In the genomic region with DNA sequence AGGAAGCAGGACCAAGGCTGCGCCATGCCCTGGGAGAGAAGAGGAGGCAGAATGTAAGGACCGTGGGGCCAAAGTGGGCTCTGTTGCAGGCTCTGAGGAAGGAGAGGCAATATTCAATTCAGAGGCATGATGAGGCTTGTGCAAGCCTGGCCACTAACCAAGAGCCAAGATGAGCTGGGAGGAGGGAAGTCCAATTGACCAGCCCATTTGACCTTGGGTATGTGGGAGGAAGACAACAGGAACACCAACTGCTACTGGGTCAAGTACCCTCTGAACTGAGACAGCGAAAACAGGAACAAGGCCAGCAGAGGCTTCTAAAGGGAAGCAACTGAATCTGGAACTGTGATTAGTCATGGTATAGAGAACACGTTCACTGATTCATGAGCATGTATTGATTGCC, we compare ENCODE assay signal across 16 cellular contexts.
A peak's percentile ranks its signal among the peaks of the same experiment; 100 is the strongest.
DNase-seq lines count a peak whose midpoint lies in the region; ATAC-seq and TF ChIP-seq lines count a peak whose summit lies in the region.
"Had no signal": no experiment of that assay in that cellular context is flagged by ENCODE, and none has a peak within 500 bp of the region (broad histone marks: within the 10 kb centered on the region; RNA-seq: fewer than 3 reads in every experiment).

No MANE protein-coding gene starts in this region.

- peak; percentile 43 to 78 (median 52) for DNase-seq in adrenal gland
- DNase-seq in left lobe of liver (ENCODE audit: low spot score), result no peak
- DNase-seq in sigmoid colon, result peak; percentile 72
- DNase-seq in NCI-H1694 (lab: John Stamatoyannopoulos, UW), result no peak
- DNase-seq in stimulated activated CD4-positive, alpha-beta T cell treated with anti-CD3 and anti-CD28 coated beads, Interleukin-4, amount 100 ng/mL, for 4 hours, result no peak
- DNase-seq: activated CD4-positive, alpha-beta T cell treated with anti-CD3 and anti-CD28 coated beads, Interleukin-2, amount 10 ng/mL, durations not matched to agents 24 days and 14 days; activated T-cell treated with anti-CD3 and anti-CD28 coated beads for 4 hours; brain microvascular endothelial cell; HCEC 1CT; MG63; naive thymus-derived CD8-positive, alpha-beta T cell; SIG-M5 had no signal

- TF ChIP-seq EP300 in sigmoid colon (IDR thresholded peaks at IDR 0.05), result no peak

- 60 to 74% (median 65%) methylated on average over 4 of the region's 4 CpGs for WGBS in adrenal gland, 4 donors
- WGBS in sigmoid colon, 2 donors, result 63 to 74% methylated on average over 4 of the region's 4 CpGs

- H3K36me3 ChIP-seq in adrenal gland (replicated peaks in 1 of 2) (no peaks in the 10 kb centered on the region), sigmoid colon (no peaks in the 10 kb centered on the region)
- H3K36me3 ChIP-seq: brain microvascular endothelial cell, esophagus muscularis mucosa, MG63 had no signal

- TF ChIP-seq CTCF in adrenal gland (IDR thresholded peaks at IDR 0.05) (no peak), sigmoid colon (IDR thresholded peaks at IDR 0.05) (no peak)

- peaks cover 18 to 26% of the 10 kb centered on the region in 2 donors for H3K4me1 ChIP-seq in adrenal gland (replicated peaks in 1 of 2)
- H3K4me1 ChIP-seq in sigmoid colon, result peaks cover 0 to 8% (median 5%) of the 10 kb centered on the region in 4 donors

- H3K27me3 ChIP-seq in adrenal gland (no peaks in the 10 kb centered on the region), sigmoid colon (no peaks in the 10 kb centered on the region)
- H3K27me3 ChIP-seq: brain microvascular endothelial cell, esophagus muscularis mucosa had no signal

- intact Hi-C loops in adrenal gland (cut with DNase I) (no loop called here), sigmoid colon (cut with DNase I) (no loop called here)

- H3K27ac ChIP-seq in adrenal gland, result peak overlapping the region in 1 of 5 donors; percentile 32
- no peak overlapping the region for H3K27ac ChIP-seq in sigmoid colon
- H3K27ac ChIP-seq: brain microvascular endothelial cell, esophagus muscularis mucosa had no signal

- H3K9me3 ChIP-seq in adrenal gland (replicated peaks in 1 of 3) (no peaks in the 10 kb centered on the region), sigmoid colon (no peaks in the 10 kb centered on the region)
- H3K9me3 ChIP-seq: esophagus muscularis mucosa, MG63 had no signal

- H3K4me3 ChIP-seq in adrenal gland (no peak overlapping the region), sigmoid colon (no peak overlapping the region)
- H3K4me3 ChIP-seq: esophagus muscularis mucosa, MG63 had no signal

- ATAC-seq in GM19463 (IDR thresholded peaks at IDR 0.05; ENCODE audit: unreplicated experiment) (peak; percentile 50), left lobe of liver (peak; percentile 77), GM18907 (IDR thresholded peaks at IDR 0.05; ENCODE audit: unreplicated experiment) (no peak), GM19035 (IDR thresholded peaks at IDR 0.05; ENCODE audit: unreplicated experiment) (no peak)
- ATAC-seq: naive thymus-derived CD8-positive, alpha-beta T cell had no signal

- TF ChIP-seq POLR2A in adrenal gland (IDR thresholded peaks at IDR 0.05), result no peak
- TF ChIP-seq POLR2A in sigmoid colon (IDR thresholded peaks at IDR 0.05), result no peak

Comparison
In these comparisons a context has a peak if more than half of its experiments do, and no peak if none do; other contexts are left out.
1. ATAC-seq: peak in GM19463 (single experiment) and left lobe of liver (single experiment); none in GM18907 (single experiment) and GM19035 (single experiment).
2. DNase-seq: peak in adrenal gland (7 of 7) and sigmoid colon (single experiment); none in left lobe of liver (single experiment), NCI-H1694 (single experiment) and stimulated activated CD4-positive, alpha-beta T cell treated with anti-CD3 and anti-CD28 coated beads, Interleukin-4, amount 100 ng/mL, for 4 hours (0 of 2).